Comparison of ENCODE assay signal across 28 cellular contexts in genomic region chr12:128537668-128538067, GRCh38.
"Had no signal": no experiment of that assay in that cellular context is flagged by ENCODE, and none has a peak within 500 bp of the region (broad histone marks: within the 10 kb centered on the region; RNA-seq: fewer than 3 reads in every experiment).

No MANE protein-coding gene starts in this region.

- H3K9me3 ChIP-seq: colonic mucosa, gastrocnemius medialis had no signal

- FAIRE-seq: colon, endometrium, endothelial cell of umbilical vein, frontal cortex had no signal

- H3K36me3 ChIP-seq: colonic mucosa, esophagus muscularis mucosa, esophagus squamous epithelium, gastrocnemius medialis, gastroesophageal sphincter, heart left ventricle, heart right ventricle had no signal

- H3K79me2 ChIP-seq: hepatocyte had no signal

- H3K4me1 ChIP-seq: colonic mucosa, esophagus muscularis mucosa, esophagus squamous epithelium, foreskin keratinocyte, gastrocnemius medialis, gastroesophageal sphincter, heart left ventricle, heart right ventricle had no signal

- H3K4me3 ChIP-seq: colonic mucosa, coronary artery, dorsolateral prefrontal cortex, esophagus muscularis mucosa, esophagus squamous epithelium, gastrocnemius medialis, gastroesophageal sphincter, heart left ventricle, heart right ventricle, hepatocyte had no signal

- H3K27ac ChIP-seq: colonic mucosa, coronary artery, dorsolateral prefrontal cortex, epithelial cell of prostate, esophagus muscularis mucosa, esophagus squamous epithelium, foreskin keratinocyte, gastrocnemius medialis, gastroesophageal sphincter, heart left ventricle, heart right ventricle, hepatocyte had no signal

- H3K27me3 ChIP-seq: colonic mucosa, dorsolateral prefrontal cortex, esophagus muscularis mucosa, esophagus squamous epithelium, foreskin keratinocyte, gastrocnemius medialis, heart left ventricle, heart right ventricle, hepatocyte had no signal

- H2AFZ ChIP-seq: hepatocyte had no signal

- DNase-seq: colonic mucosa; cortex of kidney; dermis blood vessel endothelial cell; dorsolateral prefrontal cortex; effector CD4-positive, alpha-beta T cell; effector CD8-positive, alpha-beta T cell; effector memory CD4-positive, alpha-beta T cell; effector memory CD8-positive, alpha-beta T cell; endodermal cell; erythroblast; esophagus squamous epithelium; foreskin fibroblast; foreskin keratinocyte; foreskin melanocyte; gastrocnemius medialis; glutamatergic neuron; head of caudate nucleus; heart left ventricle; heart right ventricle had no signal

- H3K4me2 ChIP-seq: hepatocyte had no signal
